ENCODE assay signal across 18 cellular contexts in the genomic region with DNA sequence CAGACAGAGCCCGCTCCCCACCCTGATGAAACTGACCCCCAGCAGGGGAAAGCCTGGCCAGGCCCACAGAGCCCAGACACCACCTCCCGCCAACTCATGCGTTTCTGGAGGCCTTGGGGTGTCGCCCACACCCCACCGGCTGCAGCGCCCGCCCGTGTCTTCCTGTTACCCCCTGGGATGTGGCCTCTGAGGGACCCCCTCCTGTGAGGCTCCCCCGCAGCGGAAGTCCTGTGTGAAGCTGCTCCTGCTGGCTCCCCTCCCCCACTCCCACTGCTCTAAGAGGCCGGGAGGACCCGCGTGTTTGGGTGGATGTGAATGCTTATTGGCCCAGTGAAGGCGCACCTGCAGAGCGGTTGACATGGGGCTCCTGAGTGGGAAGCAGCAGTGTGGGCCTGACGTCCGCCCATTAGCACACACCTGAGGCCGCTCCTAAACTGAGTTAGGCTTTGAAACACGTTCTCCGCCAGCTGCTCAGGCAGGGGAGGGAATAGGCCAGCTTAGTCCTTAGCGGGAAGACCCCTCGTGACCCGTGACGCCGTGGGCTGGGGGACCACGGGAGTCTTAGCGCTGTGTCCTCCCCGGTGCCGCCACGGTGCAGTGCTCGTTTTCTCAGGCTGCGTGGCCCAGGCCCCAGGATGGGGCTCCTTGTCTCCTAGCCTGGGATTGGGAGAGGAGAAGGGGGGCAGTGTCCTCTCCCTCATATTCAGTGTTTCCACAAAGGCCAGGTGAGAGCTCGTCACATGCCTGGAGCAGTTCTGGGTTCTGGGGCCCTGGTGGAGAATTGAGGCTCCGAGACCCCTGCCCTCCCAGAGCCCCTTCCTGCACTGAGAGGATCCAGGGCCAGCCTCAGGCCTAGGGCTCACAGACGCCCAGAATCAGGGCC.
"Had no signal": no experiment of that assay in that cellular context is flagged by ENCODE, and none has a peak within 500 bp of the region (broad histone marks: within the 10 kb centered on the region; RNA-seq: fewer than 3 reads in every experiment).

No MANE protein-coding gene starts in this region.

- DNase-seq: activated CD4-positive, alpha-beta T cell treated with anti-CD3 and anti-CD28 coated beads, Interleukin-2, amount 10 ng/mL, durations not matched to agents 24 days and 14 days; activated CD8-positive, alpha-beta memory T cell treated with anti-CD3 and anti-CD28 coated beads for 24 hours; activated CD8-positive, alpha-beta memory T cell treated with anti-CD3 and anti-CD28 coated beads, Interleukin-2, amount 50 U/mL, for 48 hours; activated effector memory CD4-positive, alpha-beta T cell treated with Interleukin-2 at 50 U/mL for 16 hours; activated naive CD4-positive, alpha-beta T cell treated with anti-CD3 and anti-CD28 coated beads, Interleukin-2, amount 50 U/mL, for 16 hours; activated T-cell treated with anti-CD3 and anti-CD28 coated beads, Interleukin-2, amount 50 U/mL, for 48 hours; cortex of kidney; heart left ventricle; left cardiac atrium; pancreas; sigmoid colon; stimulated activated naive B cell treated with anti-CD40 and anti-IgM and Interleukin-4, amounts not matched to agents 10 μg/mL and 1 μg/mL and 100 μg/mL, for 72 hours; T1000; thyroid gland had no signal

- H3K27me3 Mint-ChIP-seq: activated CD4-positive, alpha-beta T cell treated with anti-CD3 and anti-CD28 coated beads, Interleukin-2, amount 10 ng/mL, durations not matched to agents 24 days and 14 days had no signal

- H3K4me3 Mint-ChIP-seq: activated CD4-positive, alpha-beta T cell treated with anti-CD3 and anti-CD28 coated beads, Interleukin-2, amount 10 ng/mL, durations not matched to agents 24 days and 14 days; central memory CD8-positive, alpha-beta T cell; stimulated activated naive B cell treated with anti-CD40 and anti-IgM and Interleukin-4, amounts not matched to agents 10 μg/mL and 1 μg/mL and 100 μg/mL, for 72 hours had no signal

- H3K4me3 ChIP-seq: ascending aorta, gastroesophageal sphincter, heart left ventricle, pancreas, sigmoid colon, thyroid gland had no signal

- H3K36me3 ChIP-seq: ascending aorta, gastroesophageal sphincter, heart left ventricle, pancreas, sigmoid colon, thyroid gland had no signal

- H3K9me3 ChIP-seq: ascending aorta, gastroesophageal sphincter, heart left ventricle, pancreas, sigmoid colon, thyroid gland had no signal

- H3K4me1 Mint-ChIP-seq: activated CD4-positive, alpha-beta T cell treated with anti-CD3 and anti-CD28 coated beads, Interleukin-2, amount 10 ng/mL, durations not matched to agents 24 days and 14 days; central memory CD8-positive, alpha-beta T cell; stimulated activated naive B cell treated with anti-CD40 and anti-IgM and Interleukin-4, amounts not matched to agents 10 μg/mL and 1 μg/mL and 100 μg/mL, for 72 hours had no signal

- H3K4me1 ChIP-seq: ascending aorta, heart left ventricle, pancreas, sigmoid colon, thyroid gland had no signal

- H3K36me3 Mint-ChIP-seq: naive thymus-derived CD8-positive, alpha-beta T cell; stimulated activated naive B cell treated with anti-CD40 and anti-IgM and Interleukin-4, amounts not matched to agents 10 μg/mL and 1 μg/mL and 100 μg/mL, for 72 hours had no signal

- FAIRE-seq: pancreas had no signal

- H3K27ac ChIP-seq: ascending aorta, gastroesophageal sphincter, heart left ventricle, pancreas, sigmoid colon, thyroid gland had no signal

- H3K9me3 Mint-ChIP-seq: central memory CD8-positive, alpha-beta T cell; stimulated activated naive B cell treated with anti-CD40 and anti-IgM and Interleukin-4, amounts not matched to agents 10 μg/mL and 1 μg/mL and 100 μg/mL, for 72 hours had no signal

- ATAC-seq: gastroesophageal sphincter; heart left ventricle; left cardiac atrium; naive thymus-derived CD8-positive, alpha-beta T cell; pancreas; stimulated activated naive B cell treated with anti-CD40 and anti-IgM and Interleukin-4, amounts not matched to agents 10 μg/mL and 1 μg/mL and 100 μg/mL, for 72 hours had no signal

- H3K27ac Mint-ChIP-seq: activated CD4-positive, alpha-beta T cell treated with anti-CD3 and anti-CD28 coated beads, Interleukin-2, amount 10 ng/mL, durations not matched to agents 24 days and 14 days; naive thymus-derived CD8-positive, alpha-beta T cell had no signal

- H3K27me3 ChIP-seq: ascending aorta, pancreas, thyroid gland had no signal
